Comparison of ENCODE assay signal across 12 cellular contexts in the genomic region with DNA sequence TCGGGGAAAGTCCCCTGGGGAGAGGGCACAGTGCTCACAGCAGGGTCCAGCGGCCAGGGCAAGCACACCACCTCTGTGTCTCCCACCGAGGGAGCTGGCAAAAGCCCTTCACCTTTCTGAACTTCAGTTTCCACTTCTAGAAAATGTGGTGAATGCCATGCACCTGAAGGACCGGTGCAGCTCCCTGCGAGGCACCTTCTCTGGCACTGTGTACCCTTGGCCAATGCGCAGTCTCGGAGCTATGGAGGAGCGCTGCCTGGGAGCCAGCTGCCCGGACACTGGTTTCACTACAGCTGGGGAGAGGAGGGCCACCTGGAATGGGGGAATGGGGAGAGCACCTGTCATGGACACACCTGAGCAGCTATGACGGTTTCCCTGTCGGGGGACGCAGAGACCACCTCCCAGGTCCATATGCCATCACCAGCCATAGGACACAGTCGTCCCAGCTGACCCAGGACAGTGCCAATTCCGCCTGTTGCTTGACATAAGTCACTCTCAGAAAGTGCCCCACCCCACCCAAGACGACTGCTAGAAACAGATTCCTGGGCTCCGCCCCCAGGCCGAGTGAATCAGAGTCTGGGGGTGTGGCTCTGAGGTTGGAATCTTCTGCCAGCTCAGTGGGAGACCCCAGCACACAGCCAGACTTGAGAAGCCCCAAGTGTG. TPM values are rescaled to one million over a fixed set of nuclear protein-coding genes. Genes with fewer than 3 reads are reported as not detected.
DNase-seq lines count a peak whose midpoint lies in the region; ATAC-seq and TF ChIP-seq lines count a peak whose summit lies in the region.
"Had no signal": no experiment of that assay in that cellular context is flagged by ENCODE, and none has a peak within 500 bp of the region (broad histone marks: within the 10 kb centered on the region; RNA-seq: fewer than 3 reads in every experiment).

No MANE protein-coding gene starts in this region.

- H3F3A ChIP-seq in GM23338 (replicated peaks; ENCODE audit: low read depth), result no peaks in the 10 kb centered on the region

- H3K27ac Mint-ChIP-seq in GM23338, result no peak overlapping the region
- H3K27ac Mint-ChIP-seq in stimulated activated naive B cell treated with anti-CD40 and anti-IgM and Interleukin-4, amounts not matched to agents 10 μg/mL and 1 μg/mL and 100 μg/mL, for 72 hours, result no peak overlapping the region
- H3K27ac Mint-ChIP-seq: IgD-negative memory B cell, nephron had no signal

- H3K27me3 ChIP-seq in GM23338 (ENCODE audit: insufficient read depth) (no peaks in the 10 kb centered on the region), Peyer's patch (no peaks in the 10 kb centered on the region)
- H3K27me3 ChIP-seq: thyroid gland had no signal

- H3K27me3 Mint-ChIP-seq in GM23338 (ENCODE audit: insufficient read depth, low read depth, poor library complexity), result peaks cover 13% of the 10 kb centered on the region
- no peaks in the 10 kb centered on the region for H3K27me3 Mint-ChIP-seq in stimulated activated naive B cell treated with anti-CD40 and anti-IgM and Interleukin-4, amounts not matched to agents 10 μg/mL and 1 μg/mL and 100 μg/mL, for 72 hours
- H3K27me3 Mint-ChIP-seq: IgD-negative memory B cell had no signal

- no peak overlapping the region for H3K4me2 ChIP-seq in GM23338

- H3K27ac ChIP-seq in GM23338 (ENCODE audit: low read depth) (no peak overlapping the region), Peyer's patch (no peak overlapping the region)
- H3K27ac ChIP-seq: SJSA1, thyroid gland had no signal

- H3K4me3 Mint-ChIP-seq in GM23338, result no peak overlapping the region
- no peak overlapping the region for H3K4me3 Mint-ChIP-seq in stimulated activated naive B cell treated with anti-CD40 and anti-IgM and Interleukin-4, amounts not matched to agents 10 μg/mL and 1 μg/mL and 100 μg/mL, for 72 hours
- H3K4me3 Mint-ChIP-seq: IgD-negative memory B cell, nephron had no signal

- H3K9me2 ChIP-seq in GM23338 (ENCODE audit: insufficient read depth), result 0 out of 2 replicates have a peak, but pooled peaks cover 6% of the 10 kb centered on the region

- H3K9me3 Mint-ChIP-seq in GM23338, result no peaks in the 10 kb centered on the region
- no peaks in the 10 kb centered on the region for H3K9me3 Mint-ChIP-seq in stimulated activated naive B cell treated with anti-CD40 and anti-IgM and Interleukin-4, amounts not matched to agents 10 μg/mL and 1 μg/mL and 100 μg/mL, for 72 hours

- H3K9me3 ChIP-seq in Peyer's patch, result no peaks in the 10 kb centered on the region
- H3K9me3 ChIP-seq: SJSA1, thyroid gland had no signal

- H3K36me3 ChIP-seq in GM23338 (ENCODE audit: insufficient read depth), result no peaks in the 10 kb centered on the region
- no peaks in the 10 kb centered on the region for H3K36me3 ChIP-seq in Peyer's patch
- H3K36me3 ChIP-seq: SJSA1, thyroid gland had no signal

- peak; percentile 53 for DNase-seq in GM23338 (ENCODE audit: low spot score)
- DNase-seq in Peyer's patch, result peak in 2 of 3 donors; percentile 32 to 40
- peak; percentile 1 for DNase-seq in effector CD4-positive, alpha-beta T cell
- peak in 6 of 10 donors; percentile 1 to 73 (median 27) for DNase-seq in posterior cingulate gyrus
- DNase-seq in stimulated activated naive B cell treated with anti-CD40 and anti-IgM and Interleukin-4, amounts not matched to agents 10 μg/mL and 1 μg/mL and 100 μg/mL, for 72 hours, result no peak
- no peak for DNase-seq in kidney glomerular epithelial cell (lab: John Stamatoyannopoulos, UW)
- DNase-seq: DND-41, thyroid gland had no signal

- intact Hi-C loops in posterior cingulate gyrus (cut with DNase I), result no loop called here

- H3K4me1 ChIP-seq in GM23338 (ENCODE audit: insufficient read depth) (no peaks in the 10 kb centered on the region), Peyer's patch (no peaks in the 10 kb centered on the region)
- H3K4me1 ChIP-seq: SJSA1, thyroid gland had no signal

- peaks cover 18% of the 10 kb centered on the region for H3K4me1 Mint-ChIP-seq in GM23338
- no peaks in the 10 kb centered on the region for H3K4me1 Mint-ChIP-seq in stimulated activated naive B cell treated with anti-CD40 and anti-IgM and Interleukin-4, amounts not matched to agents 10 μg/mL and 1 μg/mL and 100 μg/mL, for 72 hours
- H3K4me1 Mint-ChIP-seq: IgD-negative memory B cell, nephron had no signal

- H3K4me3 ChIP-seq in GM23338 (no peak overlapping the region), Peyer's patch (no peak overlapping the region)
- H3K4me3 ChIP-seq: SJSA1, thyroid gland had no signal

- H4K20me1 ChIP-seq in GM23338 (replicated peaks; ENCODE audit: insufficient read depth), result no peaks in the 10 kb centered on the region

- H2AFZ ChIP-seq in GM23338, result no peak overlapping the region; the same call in 1 of the 2 replicates

- TF ChIP-seq CTCF in GM23338 (conservative IDR thresholded peaks at IDR 0.05; ENCODE audit: low read depth in 2 of 2) (no peak), Peyer's patch (IDR thresholded peaks at IDR 0.05) (no peak)

- H3K36me3 Mint-ChIP-seq in GM23338 (ENCODE audit: low read depth), result no peaks in the 10 kb centered on the region
- H3K36me3 Mint-ChIP-seq in stimulated activated naive B cell treated with anti-CD40 and anti-IgM and Interleukin-4, amounts not matched to agents 10 μg/mL and 1 μg/mL and 100 μg/mL, for 72 hours, result no peaks in the 10 kb centered on the region
- H3K36me3 Mint-ChIP-seq: IgD-negative memory B cell had no signal

- H3K79me2 ChIP-seq in GM23338 (replicated peaks; ENCODE audit: insufficient read depth), result no peaks in the 10 kb centered on the region

- ATAC-seq in GM23338, result peak; percentile 67
- no peak for ATAC-seq in HG03457 (IDR thresholded peaks at IDR 0.05; ENCODE audit: unreplicated experiment)
- ATAC-seq in stimulated activated naive B cell treated with anti-CD40 and anti-IgM and Interleukin-4, amounts not matched to agents 10 μg/mL and 1 μg/mL and 100 μg/mL, for 72 hours (replicated peaks), result no peak

- no peak for TF ChIP-seq POLR2A in Peyer's patch (IDR thresholded peaks at IDR 0.05)

TF ChIP-seq in GM23338, 12 proteins besides CTCF, POLR2A, EP300 and RAD21 (continues in another document):
- TF ChIP-seq EZH2 (IDR thresholded peaks at IDR 0.05; ENCODE audit: low read depth, unreplicated experiment) (no peak), ZNF114 (CRISPR knock-in tag; IDR thresholded peaks at IDR 0.05) (no peak)
- TF ChIP-seq, protein P1, sequence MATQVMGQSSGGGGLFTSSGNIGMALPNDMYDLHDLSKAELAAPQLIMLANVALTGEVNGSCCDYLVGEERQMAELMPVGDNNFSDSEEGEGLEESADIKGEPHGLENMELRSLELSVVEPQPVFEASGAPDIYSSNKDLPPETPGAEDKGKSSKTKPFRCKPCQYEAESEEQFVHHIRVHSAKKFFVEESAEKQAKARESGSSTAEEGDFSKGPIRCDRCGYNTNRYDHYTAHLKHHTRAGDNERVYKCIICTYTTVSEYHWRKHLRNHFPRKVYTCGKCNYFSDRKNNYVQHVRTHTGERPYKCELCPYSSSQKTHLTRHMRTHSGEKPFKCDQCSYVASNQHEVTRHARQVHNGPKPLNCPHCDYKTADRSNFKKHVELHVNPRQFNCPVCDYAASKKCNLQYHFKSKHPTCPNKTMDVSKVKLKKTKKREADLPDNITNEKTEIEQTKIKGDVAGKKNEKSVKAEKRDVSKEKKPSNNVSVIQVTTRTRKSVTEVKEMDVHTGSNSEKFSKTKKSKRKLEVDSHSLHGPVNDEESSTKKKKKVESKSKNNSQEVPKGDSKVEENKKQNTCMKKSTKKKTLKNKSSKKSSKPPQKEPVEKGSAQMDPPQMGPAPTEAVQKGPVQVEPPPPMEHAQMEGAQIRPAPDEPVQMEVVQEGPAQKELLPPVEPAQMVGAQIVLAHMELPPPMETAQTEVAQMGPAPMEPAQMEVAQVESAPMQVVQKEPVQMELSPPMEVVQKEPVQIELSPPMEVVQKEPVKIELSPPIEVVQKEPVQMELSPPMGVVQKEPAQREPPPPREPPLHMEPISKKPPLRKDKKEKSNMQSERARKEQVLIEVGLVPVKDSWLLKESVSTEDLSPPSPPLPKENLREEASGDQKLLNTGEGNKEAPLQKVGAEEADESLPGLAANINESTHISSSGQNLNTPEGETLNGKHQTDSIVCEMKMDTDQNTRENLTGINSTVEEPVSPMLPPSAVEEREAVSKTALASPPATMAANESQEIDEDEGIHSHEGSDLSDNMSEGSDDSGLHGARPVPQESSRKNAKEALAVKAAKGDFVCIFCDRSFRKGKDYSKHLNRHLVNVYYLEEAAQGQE (IDR thresholded peaks at IDR 0.05; ENCODE audit: unreplicated experiment), result no peak

RNA-seq across cellular contexts. Expression of a gene that starts 16.8 kb away (rescaled TPM):
- total RNA-seq in GM23338 (2014; rRNA removed; shearing (Covaris generic)), result 34.6 and 37.8 TPM in 2 replicates
- polyA plus RNA-seq in GM23338 (2016; fragmentation: Nextera tagmentation; extraction: Ambion mirVana), result 8.0 and 8.1 TPM in 2 replicates
- 1 to 10 TPM in 1 of 4 donors, not detected in 3; 3.0 TPM for total RNA-seq in Peyer's patch
- total RNA-seq: SJSA1 had no signal

Comparison
In these comparisons a context has a peak if more than half of its experiments do, and no peak if none do; other contexts are left out.
1. DNase-seq: peak in GM23338 (single experiment), Peyer's patch (2 of 3), effector CD4-positive, alpha-beta T cell (single experiment) and posterior cingulate gyrus (6 of 10); none in stimulated activated naive B cell treated with anti-CD40 and anti-IgM and Interleukin-4, amounts not matched to agents 10 μg/mL and 1 μg/mL and 100 μg/mL, for 72 hours (single experiment) and kidney glomerular epithelial cell (single experiment).